Comparison of ENCODE assay signal across 27 cellular contexts in genomic region chr4:174753031-174753430, GRCh38.
"Had no signal": no experiment of that assay in that cellular context is flagged by ENCODE, and none has a peak within 500 bp of the region (broad histone marks: within the 10 kb centered on the region; RNA-seq: fewer than 3 reads in every experiment).

No MANE protein-coding gene starts in this region.

- ATAC-seq: activated naive CD4-positive, alpha-beta T cell treated with anti-CD3 and anti-CD28 coated beads, Interleukin-2, amount 50 U/mL, for 72 hours; activated naive CD8-positive, alpha-beta T cell treated with anti-CD3 and anti-CD28 coated beads, Interleukin-2, amount 50 U/mL, for 24 hours; activated T-cell treated with anti-CD3 and anti-CD28 coated beads, Interleukin-2, amount 50 U/mL, for 4 hours had no signal

- DNase-seq: activated CD4-positive, alpha-beta memory T cell treated with anti-CD3 and anti-CD28 coated beads for 36 hours; activated CD4-positive, alpha-beta T cell treated with anti-CD3 and anti-CD28 coated beads, Interleukin-2, amount 10 ng/mL, durations not matched to agents 7 days and 5 days; activated CD4-positive, CD25-positive, alpha-beta regulatory T cell; activated CD8-positive, alpha-beta memory T cell treated with anti-CD3 and anti-CD28 coated beads for 24 hours; activated effector memory CD4-positive, alpha-beta T cell treated with anti-CD3 and anti-CD28 coated beads, Interleukin-2, amount 50 U/mL, for 16 hours; activated naive CD4-positive, alpha-beta T cell treated with Interleukin-2 at 50 U/mL for 16 hours; activated naive CD8-positive, alpha-beta T cell treated with anti-CD3 and anti-CD28 coated beads, Interleukin-2, amount 50 U/mL, for 24 hours; activated T-cell treated with anti-CD3 and anti-CD28 coated beads, Interleukin-2, amount 50 U/mL, for 4 hours; amniotic stem cell; cerebellar nuclear complex; NCI-H1092 treated with DMSO at 0.1 percent for 48 hours; NCI-H1417 treated with DMSO at 0.1 percent for 48 hours; NCI-H1694; NCI-H2029; NCI-H446; NCI-H526; Peyer's patch; Right ventricle myocardium superior; SJCRH30; SK-N-SH; T-helper 1 cell had no signal

- H3K4me3 ChIP-seq: ascending aorta, cardiac muscle cell, Peyer's patch, SJCRH30 had no signal

- H3K27ac ChIP-seq: ascending aorta, cardiac muscle cell, KMS-11, Peyer's patch, RWPE1, SJCRH30, VCaP had no signal

- H3K9me3 ChIP-seq: ascending aorta, Peyer's patch, SJCRH30, SK-N-SH had no signal

- H3K4me1 ChIP-seq: ascending aorta, Peyer's patch, SJCRH30 had no signal

- H3K36me3 ChIP-seq: ascending aorta, cardiac muscle cell, Peyer's patch, SJCRH30 had no signal

- H3K27me3 ChIP-seq: ascending aorta, cardiac muscle cell, Peyer's patch, SJCRH30 had no signal
